ENCODE assay signal across 9 cellular contexts in genomic region chr17:65173284-65173793, GRCh38. TPM values are rescaled to one million over a fixed set of nuclear protein-coding genes. Genes with fewer than 3 reads are reported as not detected.
DNase-seq lines count a peak whose midpoint lies in the region; ATAC-seq and TF ChIP-seq lines count a peak whose summit lies in the region.
"Had no signal": no experiment of that assay in that cellular context is flagged by ENCODE, and none has a peak within 500 bp of the region (broad histone marks: within the 10 kb centered on the region; RNA-seq: fewer than 3 reads in every experiment).

No MANE protein-coding gene starts in this region.

- no peaks in the 10 kb centered on the region for H3K9me3 ChIP-seq in HCT116 (ENCODE audit: control insufficient read depth in 1 of 2, insufficient read depth in 1 of 2, low read depth in 1 of 2, low read length in 2 of 2)
- H3K9me3 ChIP-seq in SJSA1 (replicated peaks): no peaks in the 10 kb centered on the region
- H3K9me3 ChIP-seq: ovary had no signal

- H3K4me1 ChIP-seq in HCT116 (ENCODE audit: control insufficient read depth in 1 of 2, insufficient read depth in 2 of 2, low read length in 2 of 2) (peaks cover 0 to 8% of the 10 kb centered on the region in 2 experiments; a peak in 2 of 4 replicates), SJSA1 (replicated peaks) (peaks cover 40% of the 10 kb centered on the region)

- H3K27me3 ChIP-seq in HCT116 (ENCODE audit: insufficient read depth, low read length) (no peaks in the 10 kb centered on the region; the same call in 1 of the 2 replicates), SJSA1 (replicated peaks) (no peaks in the 10 kb centered on the region)
- H3K27me3 ChIP-seq: ovary had no signal

- TF ChIP-seq CTCF in HCT116 (IDR thresholded peaks at IDR 0.05 in 2 of 3, conservative IDR thresholded peaks at IDR 0.05 in 1 of 3; ENCODE audit: borderline replicate concordance in 1 of 3, insufficient read depth in 1 of 3, low read depth in 2 of 3, low read length in 2 of 3): no peak

- no peaks in the 10 kb centered on the region for H3K9me2 ChIP-seq in HCT116 (ENCODE audit: insufficient read depth)

- TF ChIP-seq POLR2A in HCT116 (IDR thresholded peaks at IDR 0.05; ENCODE audit: borderline replicate concordance, extremely low read depth, insufficient read depth, insufficient read length): no peak

- peak; percentile 55 for ATAC-seq in HCT116
- ATAC-seq in stimulated activated naive B cell treated with anti-CD40 and anti-IgM and Interleukin-4, amounts not matched to agents 10 μg/mL and 1 μg/mL and 100 μg/mL, for 72 hours (replicated peaks): peak; percentile 76 to 82
- no peak for ATAC-seq in HG03571 (IDR thresholded peaks at IDR 0.05; ENCODE audit: unreplicated experiment)
- ATAC-seq in GM19452 (IDR thresholded peaks at IDR 0.05; ENCODE audit: unreplicated experiment): no peak

- TF ChIP-seq RAD21 in HCT116 (IDR thresholded peaks at IDR 0.05; ENCODE audit: low read depth): no peak

- H3K4me3 Mint-ChIP-seq in stimulated activated naive B cell treated with anti-CD40 and anti-IgM and Interleukin-4, amounts not matched to agents 10 μg/mL and 1 μg/mL and 100 μg/mL, for 72 hours: peak overlapping the region in 1 of 2 donors; percentile 10
- H3K4me3 Mint-ChIP-seq: T-helper 1 cell treated with Interleukin-12 subunit alpha and Interleukin-12 subunit beta and Interleukin-4 antibody, amounts not matched to agents 30 μg/mL and 1 μg/mL, for 36 hours had no signal

- peaks cover 15 to 23% of the 10 kb centered on the region in 2 donors for H3K4me1 Mint-ChIP-seq in stimulated activated naive B cell treated with anti-CD40 and anti-IgM and Interleukin-4, amounts not matched to agents 10 μg/mL and 1 μg/mL and 100 μg/mL, for 72 hours

- no peaks in the 10 kb centered on the region for H3K79me2 ChIP-seq in HCT116 (ENCODE audit: insufficient read depth, low read length)

- POLR2A ChIA-PET in HCT116 (lab: Charles Lee): no interaction called here

- RAD21 ChIA-PET in HCT116 (lab: Charles Lee; ENCODE audit: low non-redundant PET in 1 of 2, low total read pairs in 2 of 2, uncharacterized antibody in 2 of 2, unreplicated experiment in 2 of 2): no interaction called here

- H3K27me3 Mint-ChIP-seq in stimulated activated naive B cell treated with anti-CD40 and anti-IgM and Interleukin-4, amounts not matched to agents 10 μg/mL and 1 μg/mL and 100 μg/mL, for 72 hours: peaks cover 0 to 14% of the 10 kb centered on the region in 2 donors

- H3K4me2 ChIP-seq in HCT116 (ENCODE audit: low read length): no peak overlapping the region

- peaks cover 3 to 10% of the 10 kb centered on the region in 2 donors for H3K9me3 Mint-ChIP-seq in stimulated activated naive B cell treated with anti-CD40 and anti-IgM and Interleukin-4, amounts not matched to agents 10 μg/mL and 1 μg/mL and 100 μg/mL, for 72 hours

- H3K27ac ChIP-seq in HCT116 (ENCODE audit: low read depth, low read length) (no peak overlapping the region), SJSA1 (no peak overlapping the region)
- H3K27ac ChIP-seq: ovary had no signal

- intact Hi-C loops in HCT116 (cut with micrococcal nuclease): no loop called here

- no peaks in the 10 kb centered on the region for H4K20me1 ChIP-seq in HCT116 (ENCODE audit: insufficient read depth)

- no peak overlapping the region for H3K9ac ChIP-seq in HCT116 (ENCODE audit: low read length)

- no peak overlapping the region for H2AFZ ChIP-seq in HCT116 (ENCODE audit: low read depth, low read length, poor library complexity, severe bottlenecking)

- H3K36me3 Mint-ChIP-seq in stimulated activated naive B cell treated with anti-CD40 and anti-IgM and Interleukin-4, amounts not matched to agents 10 μg/mL and 1 μg/mL and 100 μg/mL, for 72 hours: peaks cover 2 to 14% of the 10 kb centered on the region in 2 donors

- H3K4me3 ChIP-seq in HCT116 (replicated peaks in 1 of 2; ENCODE audit: low read depth in 1 of 2, low read length in 2 of 2) (no peak overlapping the region), SJSA1 (no peak overlapping the region)
- H3K4me3 ChIP-seq: ovary had no signal

- H3K36me3 ChIP-seq in HCT116 (ENCODE audit: control insufficient read depth in 1 of 2, insufficient read depth in 2 of 2, low read length in 2 of 2) (no peaks in the 10 kb centered on the region), SJSA1 (no peaks in the 10 kb centered on the region)
- H3K36me3 ChIP-seq: ovary had no signal

- DNase-seq in HCT116 (ENCODE audit: low read depth, low spot score): no peak
- peak; percentile 76 to 79 for DNase-seq in SJSA1 (ENCODE audit: low read depth in 1 of 2, low spot score in 2 of 2)
- DNase-seq in activated gamma-delta T cell treated with anti-CD3 and anti-CD28 coated beads, Interleukin-2, amount 50 U/mL, for 16 hours (ENCODE audit: low read depth): peak; percentile 48
- DNase-seq in kidney tubule cell (ENCODE audit: low spot score): peak; percentile 88
- peak; percentile 33 for DNase-seq in stimulated activated naive B cell treated with anti-CD40 and anti-IgM and Interleukin-4, amounts not matched to agents 10 μg/mL and 1 μg/mL and 100 μg/mL, for 72 hours

- BruUV-seq in HCT116 (replicated peaks; lab: Mats Ljungman, UMichigan): no TSS peak

- H3K27ac Mint-ChIP-seq in stimulated activated naive B cell treated with anti-CD40 and anti-IgM and Interleukin-4, amounts not matched to agents 10 μg/mL and 1 μg/mL and 100 μg/mL, for 72 hours: no peak overlapping the region

- CTCF ChIA-PET in HCT116 (lab: Charles Lee): no interaction called here

TF ChIP-seq in HCT116, 20 proteins besides CTCF, POLR2A, EP300 and RAD21:
- no peak for TF ChIP-seq ZFX (IDR thresholded peaks at IDR 0.05)
- no peak for TF ChIP-seq EGR1 (IDR thresholded peaks at IDR 0.05; ENCODE audit: low read depth)
- TF ChIP-seq, protein P1, sequence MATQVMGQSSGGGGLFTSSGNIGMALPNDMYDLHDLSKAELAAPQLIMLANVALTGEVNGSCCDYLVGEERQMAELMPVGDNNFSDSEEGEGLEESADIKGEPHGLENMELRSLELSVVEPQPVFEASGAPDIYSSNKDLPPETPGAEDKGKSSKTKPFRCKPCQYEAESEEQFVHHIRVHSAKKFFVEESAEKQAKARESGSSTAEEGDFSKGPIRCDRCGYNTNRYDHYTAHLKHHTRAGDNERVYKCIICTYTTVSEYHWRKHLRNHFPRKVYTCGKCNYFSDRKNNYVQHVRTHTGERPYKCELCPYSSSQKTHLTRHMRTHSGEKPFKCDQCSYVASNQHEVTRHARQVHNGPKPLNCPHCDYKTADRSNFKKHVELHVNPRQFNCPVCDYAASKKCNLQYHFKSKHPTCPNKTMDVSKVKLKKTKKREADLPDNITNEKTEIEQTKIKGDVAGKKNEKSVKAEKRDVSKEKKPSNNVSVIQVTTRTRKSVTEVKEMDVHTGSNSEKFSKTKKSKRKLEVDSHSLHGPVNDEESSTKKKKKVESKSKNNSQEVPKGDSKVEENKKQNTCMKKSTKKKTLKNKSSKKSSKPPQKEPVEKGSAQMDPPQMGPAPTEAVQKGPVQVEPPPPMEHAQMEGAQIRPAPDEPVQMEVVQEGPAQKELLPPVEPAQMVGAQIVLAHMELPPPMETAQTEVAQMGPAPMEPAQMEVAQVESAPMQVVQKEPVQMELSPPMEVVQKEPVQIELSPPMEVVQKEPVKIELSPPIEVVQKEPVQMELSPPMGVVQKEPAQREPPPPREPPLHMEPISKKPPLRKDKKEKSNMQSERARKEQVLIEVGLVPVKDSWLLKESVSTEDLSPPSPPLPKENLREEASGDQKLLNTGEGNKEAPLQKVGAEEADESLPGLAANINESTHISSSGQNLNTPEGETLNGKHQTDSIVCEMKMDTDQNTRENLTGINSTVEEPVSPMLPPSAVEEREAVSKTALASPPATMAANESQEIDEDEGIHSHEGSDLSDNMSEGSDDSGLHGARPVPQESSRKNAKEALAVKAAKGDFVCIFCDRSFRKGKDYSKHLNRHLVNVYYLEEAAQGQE (IDR thresholded peaks at IDR 0.05; ENCODE audit: low read depth): no peak
- no peak for TF ChIP-seq SIN3A (IDR thresholded peaks at IDR 0.05; ENCODE audit: low read depth)
- no peak for TF ChIP-seq ZBTB33 (IDR thresholded peaks at IDR 0.05; ENCODE audit: extremely low read depth, insufficient replicate concordance, low read length)
- TF ChIP-seq CEBPB (IDR thresholded peaks at IDR 0.05; ENCODE audit: low read depth): no peak
- TF ChIP-seq ZNF274 (IDR thresholded peaks at IDR 0.05; ENCODE audit: low read depth, low read length): no peak
- no peak for TF ChIP-seq MAX (IDR thresholded peaks at IDR 0.05)

RNA-seq across cellular contexts. Expression of gene RGS9, which starts 36.2 kb away (rescaled TPM):
- total RNA-seq in HCT116 (2021; ENCODE audit: unreplicated experiment): 8.6 TPM
- 4.1 and 5.2 TPM in 2 replicates for polyA plus RNA-seq in HCT116 (2012)
- total RNA-seq in SJSA1 (2014; rRNA removed; shearing (Covaris generic)): 9.2 and 11.2 TPM in 2 replicates

Comparison
In these comparisons a context has a peak if more than half of its experiments do, and no peak if none do; other contexts are left out.
1. ATAC-seq: peak in HCT116 (single experiment) and stimulated activated naive B cell treated with anti-CD40 and anti-IgM and Interleukin-4, amounts not matched to agents 10 μg/mL and 1 μg/mL and 100 μg/mL, for 72 hours (2 of 2); none in HG03571 (single experiment) and GM19452 (single experiment).